ENCODE assay signal across 1 cellular context in genomic region chr1:40059292-40059959, GRCh38.
A peak's percentile ranks its signal among the peaks of the same experiment; 100 is the strongest.
TF ChIP-seq lines count a peak whose summit lies in the region.

No MANE protein-coding gene starts in this region.

TF ChIP-seq in K562, 482 proteins besides CTCF, POLR2A, EP300 and RAD21 (continued from another document and continues in another):
- TF ChIP-seq MGA (IDR thresholded peaks at IDR 0.05) (no peak), NFRKB (IDR thresholded peaks at IDR 0.05; ENCODE audit: low read depth) (no peak; the same call in 1 of the 2 replicates), ZNF23 (CRISPR knock-in tag; IDR thresholded peaks at IDR 0.05) (no peak), RB1 (IDR thresholded peaks at IDR 0.05; ENCODE audit: low read depth) (no peak), SIN3A (IDR thresholded peaks at IDR 0.05; ENCODE audit: borderline replicate concordance in 2 of 2, control insufficient read depth in 1 of 2, low read depth in 2 of 2, low read length in 2 of 2) (no peak), E2F8 (IDR thresholded peaks at IDR 0.05; ENCODE audit: low read depth, partially characterized antibody) (no peak), LEF1 (IDR thresholded peaks at IDR 0.05) (peak; percentile 49; the same call in 1 of the 2 replicates), YBX1 (IDR thresholded peaks at IDR 0.05) (no peak), TARDBP (IDR thresholded peaks at IDR 0.05) (no peak), HMGN3 (IDR thresholded peaks at IDR 0.05; ENCODE audit: borderline replicate concordance, extremely low read depth, insufficient read length, low read depth, low read length) (no peak), CBFA2T2 (conservative IDR thresholded peaks at IDR 0.05) (peak; percentile 65), DIDO1 (tag; IDR thresholded peaks at IDR 0.05; ENCODE audit: low read depth) (no peak), ZNF212 (CRISPR knock-in tag; IDR thresholded peaks at IDR 0.05) (no peak), FOSL1 (tag; conservative IDR thresholded peaks at IDR 0.05) (peak; percentile 85), ZNF764 (CRISPR knock-in tag; IDR thresholded peaks at IDR 0.05; ENCODE audit: low read depth) (no peak), ZNF3 (CRISPR knock-in tag; IDR thresholded peaks at IDR 0.05) (no peak), CEBPB (tag; IDR thresholded peaks at IDR 0.05) (peak; percentile 98), PML (IDR thresholded peaks at IDR 0.05; ENCODE audit: low read length) (peak; percentile 79; the same call in 1 of the 2 replicates), MCM5 (IDR thresholded peaks at IDR 0.05; ENCODE audit: low read depth) (no peak), MYBL2 (IDR thresholded peaks at IDR 0.05; ENCODE audit: low read depth) (no peak), MYBL2 (CRISPR knock-in tag; IDR thresholded peaks at IDR 0.05; ENCODE audit: borderline replicate concordance) (no peak), MNT (conservative IDR thresholded peaks at IDR 0.05) (peak in 1 of 2 experiments; percentile 36; a peak in 1 of 4 replicates), ZNF436 (CRISPR knock-in tag; IDR thresholded peaks at IDR 0.05) (no peak), TOE1 (IDR thresholded peaks at IDR 0.05; ENCODE audit: borderline replicate concordance) (no peak), TOE1 (CRISPR knock-in tag; IDR thresholded peaks at IDR 0.05; ENCODE audit: borderline replicate concordance, low read depth) (no peak), ZZZ3 (IDR thresholded peaks at IDR 0.05) (no peak), TFAM (CRISPR knock-in tag; conservative IDR thresholded peaks at IDR 0.05) (no peak), HBP1 (CRISPR knock-in tag; IDR thresholded peaks at IDR 0.05) (no peak), SRSF7 (optimal IDR thresholded peaks at IDR 0.05; ENCODE audit: low read depth, low read length) (no peak), ZNF511 (CRISPR knock-in tag; IDR thresholded peaks at IDR 0.05) (no peak), RBM39 (optimal IDR thresholded peaks at IDR 0.05; ENCODE audit: low read depth, low read length) (no peak), NCOA4 (IDR thresholded peaks at IDR 0.05; ENCODE audit: partially characterized antibody) (no peak), BHLHE40 (IDR thresholded peaks at IDR 0.05; ENCODE audit: low read length) (no peak), BDP1 (IDR thresholded peaks at IDR 0.05; ENCODE audit: insufficient read depth, insufficient read length) (no peak), THRAP3 (IDR thresholded peaks at IDR 0.05; ENCODE audit: borderline replicate concordance) (no peak), BRD4 (IDR thresholded peaks at IDR 0.05) (no peak), ZNF224 (CRISPR knock-in tag; IDR thresholded peaks at IDR 0.05) (no peak), ZNF408 (CRISPR knock-in tag; IDR thresholded peaks at IDR 0.05; ENCODE audit: low read depth) (no peak), XRCC4 (IDR thresholded peaks at IDR 0.05; ENCODE audit: extremely low read depth, insufficient read depth, insufficient read length) (no peak), ZNF239 (CRISPR knock-in tag; IDR thresholded peaks at IDR 0.05) (no peak), ZBTB43 (CRISPR knock-in tag; IDR thresholded peaks at IDR 0.05) (no peak), MAFK (IDR thresholded peaks at IDR 0.05; ENCODE audit: low read length) (peak; percentile 48), RBM34 (IDR thresholded peaks at IDR 0.05; ENCODE audit: borderline replicate concordance, insufficient read depth, low read length) (no peak), RNF219 (CRISPR knock-in tag; IDR thresholded peaks at IDR 0.05) (no peak), TCF15 (CRISPR knock-in tag; IDR thresholded peaks at IDR 0.05) (no peak), NR1H2 (CRISPR knock-in tag; IDR thresholded peaks at IDR 0.05) (no peak), CAMTA2 (CRISPR knock-in tag; conservative IDR thresholded peaks at IDR 0.05) (no peak)
